2 cellular contexts compared by ENCODE assay signal in genomic region chr7:76480403-76481253, GRCh38. TPM values are rescaled to one million over a fixed set of nuclear protein-coding genes. Genes with fewer than 3 reads are reported as not detected.
"Had no signal": no experiment of that assay in that cellular context is flagged by ENCODE, and none has a peak within 500 bp of the region (broad histone marks: within the 10 kb centered on the region; RNA-seq: fewer than 3 reads in every experiment).

No MANE protein-coding gene starts in this region.

RNA-seq across cellular contexts. Expression of gene UPK3B, which starts 29.7 kb away (rescaled TPM):
- total RNA-seq: activated naive CD8-positive, alpha-beta T cell treated with anti-CD3 and anti-CD28 coated beads for 36 hours had no signal

RNA-seq across cellular contexts. Expression of gene ZP3, which starts 55.9 kb away (rescaled TPM):
- total RNA-seq: cardiac septum had no signal
